In the genomic region with DNA sequence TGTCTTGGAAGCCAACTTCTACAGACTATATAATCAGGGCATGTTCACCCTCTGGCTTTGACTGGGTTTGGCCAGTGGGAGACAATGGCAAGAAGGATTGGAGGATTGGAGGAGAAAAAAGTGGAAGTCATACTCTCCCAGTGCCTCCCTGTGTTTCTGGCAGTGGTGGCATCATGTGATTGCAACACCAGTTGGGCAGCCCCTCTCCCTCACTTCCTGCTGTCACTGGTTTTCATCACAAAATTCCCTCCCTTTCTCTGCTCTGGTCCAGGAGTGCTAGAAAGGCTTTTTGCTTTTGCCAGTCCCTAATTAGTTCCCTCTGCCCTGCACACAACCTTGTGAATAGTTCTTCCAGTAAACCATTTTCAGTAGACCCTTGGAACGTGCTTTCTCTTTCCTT, we compare ENCODE assay signal across 11 cellular contexts. TPM values are rescaled to one million over a fixed set of nuclear protein-coding genes. Genes with fewer than 3 reads are reported as not detected.
DNase-seq lines count a peak whose midpoint lies in the region; ATAC-seq and TF ChIP-seq lines count a peak whose summit lies in the region.
"Had no signal": no experiment of that assay in that cellular context is flagged by ENCODE, and none has a peak within 500 bp of the region (broad histone marks: within the 10 kb centered on the region; RNA-seq: fewer than 3 reads in every experiment).

No MANE protein-coding gene starts in this region.

- peaks cover 44% of the 10 kb centered on the region for H3K4me1 ChIP-seq in SJSA1 (replicated peaks)
- peaks cover 16% of the 10 kb centered on the region for H3K4me1 ChIP-seq in vagina

- ATAC-seq in HG03571 (IDR thresholded peaks at IDR 0.05; ENCODE audit: unreplicated experiment), result no peak
- no peak for ATAC-seq in GM18873 (IDR thresholded peaks at IDR 0.05; ENCODE audit: low FRiP score, unreplicated experiment)
- ATAC-seq: left ventricle myocardium superior had no signal

- no peak for TF ChIP-seq CTCF in fibroblast of mammary gland (conservative IDR thresholded peaks at IDR 0.05; ENCODE audit: control insufficient read depth, insufficient read depth, low read depth, low read length)
- no peak for TF ChIP-seq CTCF in vagina (IDR thresholded peaks at IDR 0.05)

- H3K36me3 ChIP-seq in SJSA1 (no peaks in the 10 kb centered on the region), vagina (no peaks in the 10 kb centered on the region)

- H3K27me3 ChIP-seq in SJSA1 (replicated peaks) (no peaks in the 10 kb centered on the region), vagina (no peaks in the 10 kb centered on the region)

- no peak for TF ChIP-seq POLR2A in vagina (IDR thresholded peaks at IDR 0.05)

- no peaks in the 10 kb centered on the region for H3K9me3 ChIP-seq in SJSA1 (replicated peaks)
- H3K9me3 ChIP-seq in vagina, result no peaks in the 10 kb centered on the region

- intact Hi-C loops in vagina (cut with DNase I), result loop anchor here (10.0 kb wide), 1 partner anchor 266 kb away; the partner anchor contains the start of gene TOR1AIP1

- H3K27ac ChIP-seq in SJSA1, result peak overlapping the region; percentile 55
- no peak overlapping the region for H3K27ac ChIP-seq in vagina

- H3K4me3 ChIP-seq in SJSA1 (no peak overlapping the region), fibroblast of mammary gland (ENCODE audit: control insufficient read depth, low read depth, low read length) (no peak overlapping the region), vagina (no peak overlapping the region)

- DNase-seq in SIG-M5 treated with dmso at 0.1 percent for 504 hours (lab: John Stamatoyannopoulos, UW; ENCODE audit: unreplicated experiment) (peak; percentile 71), SIG-M5 (lab: John Stamatoyannopoulos, UW) (no peak), SJSA1 (ENCODE audit: low read depth in 1 of 2, low spot score in 2 of 2) (no peak), fibroblast of mammary gland (ENCODE audit: low read depth) (peak; percentile 29), vagina (ENCODE audit: extremely low spot score in 2 of 2) (peak; percentile 40 to 54), OCI-M2 (lab: John Stamatoyannopoulos, UW; ENCODE audit: unreplicated experiment) (no peak)
- DNase-seq: caudate nucleus, left ventricle myocardium superior, nucleus accumbens had no signal

RNA-seq across cellular contexts. Expression of gene QSOX1, which starts 3.7 kb away (rescaled TPM):
- 163 and 262 TPM in 2 replicates for total RNA-seq in SJSA1 (2014; rRNA removed; shearing (Covaris generic))
- 103 TPM for total RNA-seq in vagina

Comparison
In these comparisons a context has a peak if more than half of its experiments do, and no peak if none do; other contexts are left out.
1. DNase-seq: peak in SIG-M5 treated with dmso at 0.1 percent for 504 hours (single experiment), fibroblast of mammary gland (single experiment) and vagina (2 of 2); none in SIG-M5 (single experiment), SJSA1 (0 of 2) and OCI-M2 (single experiment).